1 cellular context compared by ENCODE assay signal in the genomic region with DNA sequence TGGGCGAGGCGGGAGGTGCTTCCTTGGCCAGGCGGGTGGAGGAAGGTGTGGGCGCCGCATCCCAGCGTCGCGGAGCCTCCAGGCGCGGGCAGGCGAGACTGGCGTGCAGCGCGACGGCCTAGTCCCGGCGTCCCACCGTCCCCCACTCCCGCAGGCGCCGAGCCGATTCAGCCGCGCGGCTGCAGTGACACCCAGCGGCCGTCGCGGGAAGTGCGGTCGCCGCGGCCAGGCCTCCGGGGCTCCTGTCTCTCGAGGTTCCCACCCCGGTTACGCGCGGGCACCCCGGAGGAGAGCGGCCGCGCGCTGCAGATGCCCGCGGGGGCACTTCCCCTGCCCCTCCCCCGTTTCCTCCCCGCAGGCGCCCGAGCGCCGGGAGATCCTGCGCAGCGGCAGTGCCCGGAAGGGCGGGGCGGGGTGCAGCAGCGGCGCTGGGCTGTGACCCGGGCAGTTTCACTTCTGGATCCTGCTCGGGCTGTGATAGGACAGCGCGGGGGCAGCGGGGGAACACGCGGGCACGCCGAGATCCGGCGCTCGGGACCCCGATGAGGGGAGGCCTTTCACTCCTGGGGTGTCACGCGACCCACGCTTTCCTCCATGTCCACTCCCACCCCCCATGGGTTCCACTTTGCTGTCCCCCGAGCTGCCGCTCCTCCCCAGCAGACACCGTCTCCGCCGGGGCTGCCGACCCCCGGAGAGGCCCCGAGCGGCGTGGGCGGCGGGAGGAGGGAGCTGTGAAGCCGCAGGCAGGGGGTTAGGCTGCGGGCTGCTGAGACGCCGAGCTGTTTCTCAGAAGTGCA.
A peak's percentile ranks its signal among the peaks of the same experiment; 100 is the strongest.
TF ChIP-seq lines count a peak whose summit lies in the region.

No MANE protein-coding gene starts in this region.

TF ChIP-seq in HepG2, 621 proteins besides CTCF, POLR2A, EP300 and RAD21 (continued from another document and continues in another):
- TF ChIP-seq, protein P1, sequence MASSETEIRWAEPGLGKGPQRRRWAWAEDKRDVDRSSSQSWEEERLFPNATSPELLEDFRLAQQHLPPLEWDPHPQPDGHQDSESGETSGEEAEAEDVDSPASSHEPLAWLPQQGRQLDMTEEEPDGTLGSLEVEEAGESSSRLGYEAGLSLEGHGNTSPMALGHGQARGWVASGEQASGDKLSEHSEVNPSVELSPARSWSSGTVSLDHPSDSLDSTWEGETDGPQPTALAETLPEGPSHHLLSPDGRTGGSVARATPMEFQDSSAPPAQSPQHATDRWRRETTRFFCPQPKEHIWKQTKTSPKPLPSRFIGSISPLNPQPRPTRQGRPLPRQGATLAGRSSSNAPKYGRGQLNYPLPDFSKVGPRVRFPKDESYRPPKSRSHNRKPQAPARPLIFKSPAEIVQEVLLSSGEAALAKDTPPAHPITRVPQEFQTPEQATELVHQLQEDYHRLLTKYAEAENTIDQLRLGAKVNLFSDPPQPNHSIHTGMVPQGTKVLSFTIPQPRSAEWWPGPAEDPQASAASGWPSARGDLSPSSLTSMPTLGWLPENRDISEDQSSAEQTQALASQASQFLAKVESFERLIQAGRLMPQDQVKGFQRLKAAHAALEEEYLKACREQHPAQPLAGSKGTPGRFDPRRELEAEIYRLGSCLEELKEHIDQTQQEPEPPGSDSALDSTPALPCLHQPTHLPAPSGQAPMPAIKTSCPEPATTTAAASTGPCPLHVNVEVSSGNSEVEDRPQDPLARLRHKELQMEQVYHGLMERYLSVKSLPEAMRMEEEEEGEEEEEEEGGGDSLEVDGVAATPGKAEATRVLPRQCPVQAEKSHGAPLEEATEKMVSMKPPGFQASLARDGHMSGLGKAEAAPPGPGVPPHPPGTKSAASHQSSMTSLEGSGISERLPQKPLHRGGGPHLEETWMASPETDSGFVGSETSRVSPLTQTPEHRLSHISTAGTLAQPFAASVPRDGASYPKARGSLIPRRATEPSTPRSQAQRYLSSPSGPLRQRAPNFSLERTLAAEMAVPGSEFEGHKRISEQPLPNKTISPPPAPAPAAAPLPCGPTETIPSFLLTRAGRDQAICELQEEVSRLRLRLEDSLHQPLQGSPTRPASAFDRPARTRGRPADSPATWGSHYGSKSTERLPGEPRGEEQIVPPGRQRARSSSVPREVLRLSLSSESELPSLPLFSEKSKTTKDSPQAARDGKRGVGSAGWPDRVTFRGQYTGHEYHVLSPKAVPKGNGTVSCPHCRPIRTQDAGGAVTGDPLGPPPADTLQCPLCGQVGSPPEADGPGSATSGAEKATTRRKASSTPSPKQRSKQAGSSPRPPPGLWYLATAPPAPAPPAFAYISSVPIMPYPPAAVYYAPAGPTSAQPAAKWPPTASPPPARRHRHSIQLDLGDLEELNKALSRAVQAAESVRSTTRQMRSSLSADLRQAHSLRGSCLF (CRISPR knock-in tag; IDR thresholded peaks at IDR 0.05; ENCODE audit: borderline replicate concordance), result no peak; the same call in none of the 2 replicates
- TF ChIP-seq ZNF430 (CRISPR knock-in tag; IDR thresholded peaks at IDR 0.05), result no peak; the same call in 1 of the 2 replicates
- peak; percentile 80 for TF ChIP-seq ZBTB7A (CRISPR knock-in tag; IDR thresholded peaks at IDR 0.05)
- TF ChIP-seq, protein P2, sequence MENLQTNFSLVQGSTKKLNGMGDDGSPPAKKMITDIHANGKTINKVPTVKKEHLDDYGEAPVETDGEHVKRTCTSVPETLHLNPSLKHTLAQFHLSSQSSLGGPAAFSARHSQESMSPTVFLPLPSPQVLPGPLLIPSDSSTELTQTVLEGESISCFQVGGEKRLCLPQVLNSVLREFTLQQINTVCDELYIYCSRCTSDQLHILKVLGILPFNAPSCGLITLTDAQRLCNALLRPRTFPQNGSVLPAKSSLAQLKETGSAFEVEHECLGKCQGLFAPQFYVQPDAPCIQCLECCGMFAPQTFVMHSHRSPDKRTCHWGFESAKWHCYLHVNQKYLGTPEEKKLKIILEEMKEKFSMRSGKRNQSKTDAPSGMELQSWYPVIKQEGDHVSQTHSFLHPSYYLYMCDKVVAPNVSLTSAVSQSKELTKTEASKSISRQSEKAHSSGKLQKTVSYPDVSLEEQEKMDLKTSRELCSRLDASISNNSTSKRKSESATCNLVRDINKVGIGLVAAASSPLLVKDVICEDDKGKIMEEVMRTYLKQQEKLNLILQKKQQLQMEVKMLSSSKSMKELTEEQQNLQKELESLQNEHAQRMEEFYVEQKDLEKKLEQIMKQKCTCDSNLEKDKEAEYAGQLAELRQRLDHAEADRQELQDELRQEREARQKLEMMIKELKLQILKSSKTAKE (CRISPR knock-in tag; IDR thresholded peaks at IDR 0.05; ENCODE audit: borderline replicate concordance), result peak; percentile 73; the same call in 1 of the 2 replicates
- TF ChIP-seq ZNF33A (CRISPR knock-in tag; IDR thresholded peaks at IDR 0.05; ENCODE audit: borderline replicate concordance), result no peak
- peak; percentile 97 for TF ChIP-seq KAT7 (CRISPR knock-in tag; IDR thresholded peaks at IDR 0.05; ENCODE audit: borderline replicate concordance)
- peak; percentile 97 for TF ChIP-seq ZIK1 (CRISPR knock-in tag; IDR thresholded peaks at IDR 0.05; ENCODE audit: borderline replicate concordance, low read depth)
- no peak for TF ChIP-seq CCAR2 (optimal IDR thresholded peaks at IDR 0.05; ENCODE audit: low read depth, low read length)
- TF ChIP-seq ISX (CRISPR knock-in tag; conservative IDR thresholded peaks at IDR 0.05), result peak; percentile 93
- TF ChIP-seq NFE2L1 (CRISPR knock-in tag; IDR thresholded peaks at IDR 0.05; ENCODE audit: borderline replicate concordance), result no peak
- TF ChIP-seq ZNF484 (CRISPR knock-in tag; IDR thresholded peaks at IDR 0.05; ENCODE audit: borderline replicate concordance, low read depth), result 0 out of 2 replicates have a peak, but pooled peaks have one; percentile 16
- TF ChIP-seq ZNF552 (CRISPR knock-in tag; IDR thresholded peaks at IDR 0.05; ENCODE audit: borderline replicate concordance), result peak; percentile 97; the same call in 1 of the 2 replicates
- TF ChIP-seq ZNF350 (CRISPR knock-in tag; IDR thresholded peaks at IDR 0.05; ENCODE audit: borderline replicate concordance, low read depth), result no peak; the same call in 1 of the 2 replicates
- TF ChIP-seq, protein P3, sequence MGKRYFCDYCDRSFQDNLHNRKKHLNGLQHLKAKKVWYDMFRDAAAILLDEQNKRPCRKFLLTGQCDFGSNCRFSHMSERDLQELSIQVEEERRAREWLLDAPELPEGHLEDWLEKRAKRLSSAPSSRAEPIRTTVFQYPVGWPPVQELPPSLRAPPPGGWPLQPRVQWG (CRISPR knock-in tag; IDR thresholded peaks at IDR 0.05; ENCODE audit: borderline replicate concordance, low read depth), result no peak
- TF ChIP-seq NCOA2 (CRISPR knock-in tag; IDR thresholded peaks at IDR 0.05), result no peak; the same call in 1 of the 2 replicates
- TF ChIP-seq SALL2 (CRISPR knock-in tag; IDR thresholded peaks at IDR 0.05), result peak; percentile 95
- TF ChIP-seq ZNF530 (CRISPR knock-in tag; IDR thresholded peaks at IDR 0.05; ENCODE audit: low read depth), result 0 out of 2 replicates have a peak, but pooled peaks have one; percentile 33
- TF ChIP-seq, protein P4, sequence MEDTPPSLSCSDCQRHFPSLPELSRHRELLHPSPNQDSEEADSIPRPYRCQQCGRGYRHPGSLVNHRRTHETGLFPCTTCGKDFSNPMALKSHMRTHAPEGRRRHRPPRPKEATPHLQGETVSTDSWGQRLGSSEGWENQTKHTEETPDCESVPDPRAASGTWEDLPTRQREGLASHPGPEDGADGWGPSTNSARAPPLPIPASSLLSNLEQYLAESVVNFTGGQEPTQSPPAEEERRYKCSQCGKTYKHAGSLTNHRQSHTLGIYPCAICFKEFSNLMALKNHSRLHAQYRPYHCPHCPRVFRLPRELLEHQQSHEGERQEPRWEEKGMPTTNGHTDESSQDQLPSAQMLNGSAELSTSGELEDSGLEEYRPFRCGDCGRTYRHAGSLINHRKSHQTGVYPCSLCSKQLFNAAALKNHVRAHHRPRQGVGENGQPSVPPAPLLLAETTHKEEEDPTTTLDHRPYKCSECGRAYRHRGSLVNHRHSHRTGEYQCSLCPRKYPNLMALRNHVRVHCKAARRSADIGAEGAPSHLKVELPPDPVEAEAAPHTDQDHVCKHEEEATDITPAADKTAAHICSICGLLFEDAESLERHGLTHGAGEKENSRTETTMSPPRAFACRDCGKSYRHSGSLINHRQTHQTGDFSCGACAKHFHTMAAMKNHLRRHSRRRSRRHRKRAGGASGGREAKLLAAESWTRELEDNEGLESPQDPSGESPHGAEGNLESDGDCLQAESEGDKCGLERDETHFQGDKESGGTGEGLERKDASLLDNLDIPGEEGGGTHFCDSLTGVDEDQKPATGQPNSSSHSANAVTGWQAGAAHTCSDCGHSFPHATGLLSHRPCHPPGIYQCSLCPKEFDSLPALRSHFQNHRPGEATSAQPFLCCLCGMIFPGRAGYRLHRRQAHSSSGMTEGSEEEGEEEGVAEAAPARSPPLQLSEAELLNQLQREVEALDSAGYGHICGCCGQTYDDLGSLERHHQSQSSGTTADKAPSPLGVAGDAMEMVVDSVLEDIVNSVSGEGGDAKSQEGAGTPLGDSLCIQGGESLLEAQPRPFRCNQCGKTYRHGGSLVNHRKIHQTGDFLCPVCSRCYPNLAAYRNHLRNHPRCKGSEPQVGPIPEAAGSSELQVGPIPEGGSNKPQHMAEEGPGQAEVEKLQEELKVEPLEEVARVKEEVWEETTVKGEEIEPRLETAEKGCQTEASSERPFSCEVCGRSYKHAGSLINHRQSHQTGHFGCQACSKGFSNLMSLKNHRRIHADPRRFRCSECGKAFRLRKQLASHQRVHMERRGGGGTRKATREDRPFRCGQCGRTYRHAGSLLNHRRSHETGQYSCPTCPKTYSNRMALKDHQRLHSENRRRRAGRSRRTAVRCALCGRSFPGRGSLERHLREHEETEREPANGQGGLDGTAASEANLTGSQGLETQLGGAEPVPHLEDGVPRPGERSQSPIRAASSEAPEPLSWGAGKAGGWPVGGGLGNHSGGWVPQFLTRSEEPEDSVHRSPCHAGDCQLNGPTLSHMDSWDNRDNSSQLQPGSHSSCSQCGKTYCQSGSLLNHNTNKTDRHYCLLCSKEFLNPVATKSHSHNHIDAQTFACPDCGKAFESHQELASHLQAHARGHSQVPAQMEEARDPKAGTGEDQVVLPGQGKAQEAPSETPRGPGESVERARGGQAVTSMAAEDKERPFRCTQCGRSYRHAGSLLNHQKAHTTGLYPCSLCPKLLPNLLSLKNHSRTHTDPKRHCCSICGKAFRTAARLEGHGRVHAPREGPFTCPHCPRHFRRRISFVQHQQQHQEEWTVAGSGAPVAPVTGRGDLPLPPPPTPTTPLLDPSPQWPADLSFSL (CRISPR knock-in tag; IDR thresholded peaks at IDR 0.05), result no peak; the same call in 1 of the 2 replicates
- TF ChIP-seq AGO2 (optimal IDR thresholded peaks at IDR 0.05; ENCODE audit: low read depth, low read length), result peak; percentile 65
- no peak for TF ChIP-seq NR2F6 (IDR thresholded peaks at IDR 0.05)
- TF ChIP-seq NR2F6 (CRISPR knock-in tag; IDR thresholded peaks at IDR 0.05), result peak; percentile 73
- TF ChIP-seq, protein P5, sequence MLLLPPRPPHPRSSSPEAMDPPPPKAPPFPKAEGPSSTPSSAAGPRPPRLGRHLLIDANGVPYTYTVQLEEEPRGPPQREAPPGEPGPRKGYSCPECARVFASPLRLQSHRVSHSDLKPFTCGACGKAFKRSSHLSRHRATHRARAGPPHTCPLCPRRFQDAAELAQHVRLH (CRISPR knock-in tag; IDR thresholded peaks at IDR 0.05; ENCODE audit: borderline replicate concordance, low read depth), result peak; percentile 76; the same call in 1 of the 2 replicates
- TF ChIP-seq, protein P6, sequence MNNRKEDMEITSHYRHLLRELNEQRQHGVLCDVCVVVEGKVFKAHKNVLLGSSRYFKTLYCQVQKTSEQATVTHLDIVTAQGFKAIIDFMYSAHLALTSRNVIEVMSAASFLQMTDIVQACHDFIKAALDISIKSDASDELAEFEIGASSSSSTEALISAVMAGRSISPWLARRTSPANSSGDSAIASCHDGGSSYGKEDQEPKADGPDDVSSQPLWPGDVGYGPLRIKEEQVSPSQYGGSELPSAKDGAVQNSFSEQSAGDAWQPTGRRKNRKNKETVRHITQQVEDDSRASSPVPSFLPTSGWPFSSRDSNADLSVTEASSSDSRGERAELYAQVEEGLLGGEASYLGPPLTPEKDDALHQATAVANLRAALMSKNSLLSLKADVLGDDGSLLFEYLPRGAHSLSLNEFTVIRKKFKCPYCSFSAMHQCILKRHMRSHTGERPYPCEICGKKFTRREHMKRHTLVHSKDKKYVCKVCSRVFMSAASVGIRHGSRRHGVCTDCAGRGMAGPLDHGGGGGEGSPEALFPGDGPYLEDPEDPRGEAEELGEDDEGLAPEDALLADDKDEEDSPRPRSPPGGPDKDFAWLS (CRISPR knock-in tag; IDR thresholded peaks at IDR 0.05; ENCODE audit: borderline replicate concordance), result peak; percentile 92; the same call in 1 of the 2 replicates
- TF ChIP-seq, protein P7, sequence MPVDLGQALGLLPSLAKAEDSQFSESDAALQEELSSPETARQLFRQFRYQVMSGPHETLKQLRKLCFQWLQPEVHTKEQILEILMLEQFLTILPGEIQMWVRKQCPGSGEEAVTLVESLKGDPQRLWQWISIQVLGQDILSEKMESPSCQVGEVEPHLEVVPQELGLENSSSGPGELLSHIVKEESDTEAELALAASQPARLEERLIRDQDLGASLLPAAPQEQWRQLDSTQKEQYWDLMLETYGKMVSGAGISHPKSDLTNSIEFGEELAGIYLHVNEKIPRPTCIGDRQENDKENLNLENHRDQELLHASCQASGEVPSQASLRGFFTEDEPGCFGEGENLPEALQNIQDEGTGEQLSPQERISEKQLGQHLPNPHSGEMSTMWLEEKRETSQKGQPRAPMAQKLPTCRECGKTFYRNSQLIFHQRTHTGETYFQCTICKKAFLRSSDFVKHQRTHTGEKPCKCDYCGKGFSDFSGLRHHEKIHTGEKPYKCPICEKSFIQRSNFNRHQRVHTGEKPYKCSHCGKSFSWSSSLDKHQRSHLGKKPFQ (CRISPR knock-in tag; IDR thresholded peaks at IDR 0.05; ENCODE audit: insufficient replicate concordance), result peak; percentile 92
- TF ChIP-seq CEBPB (IDR thresholded peaks at IDR 0.05; ENCODE audit: borderline replicate concordance, low read depth, low read length), result no peak
- peak; percentile 59; the same call in 1 of the 2 replicates for TF ChIP-seq ZNF460 (CRISPR knock-in tag; IDR thresholded peaks at IDR 0.05; ENCODE audit: borderline replicate concordance)
- TF ChIP-seq ZNF790 (CRISPR knock-in tag; IDR thresholded peaks at IDR 0.05; ENCODE audit: borderline replicate concordance), result no peak; the same call in 1 of the 2 replicates
- TF ChIP-seq PCBP1 (IDR thresholded peaks at IDR 0.05; ENCODE audit: borderline replicate concordance, low read depth, low read length), result no peak
- TF ChIP-seq, protein P8, sequence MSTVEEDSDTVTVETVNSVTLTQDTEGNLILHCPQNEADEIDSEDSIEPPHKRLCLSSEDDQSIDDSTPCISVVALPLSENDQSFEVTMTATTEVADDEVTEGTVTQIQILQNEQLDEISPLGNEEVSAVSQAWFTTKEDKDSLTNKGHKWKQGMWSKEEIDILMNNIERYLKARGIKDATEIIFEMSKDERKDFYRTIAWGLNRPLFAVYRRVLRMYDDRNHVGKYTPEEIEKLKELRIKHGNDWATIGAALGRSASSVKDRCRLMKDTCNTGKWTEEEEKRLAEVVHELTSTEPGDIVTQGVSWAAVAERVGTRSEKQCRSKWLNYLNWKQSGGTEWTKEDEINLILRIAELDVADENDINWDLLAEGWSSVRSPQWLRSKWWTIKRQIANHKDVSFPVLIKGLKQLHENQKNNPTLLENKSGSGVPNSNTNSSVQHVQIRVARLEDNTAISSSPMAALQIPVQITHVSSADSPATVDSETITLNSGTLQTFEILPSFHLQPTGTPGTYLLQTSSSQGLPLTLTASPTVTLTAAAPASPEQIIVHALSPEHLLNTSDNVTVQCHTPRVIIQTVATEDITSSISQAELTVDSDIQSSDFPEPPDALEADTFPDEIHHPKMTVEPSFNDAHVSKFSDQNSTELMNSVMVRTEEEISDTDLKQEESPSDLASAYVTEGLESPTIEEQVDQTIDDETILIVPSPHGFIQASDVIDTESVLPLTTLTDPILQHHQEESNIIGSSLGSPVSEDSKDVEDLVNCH (CRISPR knock-in tag; IDR thresholded peaks at IDR 0.05), result peak; percentile 95
- peak; percentile 89 for TF ChIP-seq ARHGAP35 (CRISPR knock-in tag; IDR thresholded peaks at IDR 0.05; ENCODE audit: borderline replicate concordance)
- TF ChIP-seq ZNF547 (CRISPR knock-in tag; IDR thresholded peaks at IDR 0.05), result 0 out of 2 replicates have a peak, but pooled peaks have one; percentile 43
- peak; percentile 66; the same call in 1 of the 2 replicates for TF ChIP-seq ZNF614 (CRISPR knock-in tag; IDR thresholded peaks at IDR 0.05; ENCODE audit: borderline replicate concordance)
